22 cellular contexts compared by ENCODE assay signal in genomic region chr6:133697666-133698065, GRCh38.
A peak's percentile ranks its signal among the peaks of the same experiment; 100 is the strongest.
DNase-seq lines count a peak whose midpoint lies in the region; ATAC-seq and TF ChIP-seq lines count a peak whose summit lies in the region.
"Had no signal": no experiment of that assay in that cellular context is flagged by ENCODE, and none has a peak within 500 bp of the region (broad histone marks: within the 10 kb centered on the region; RNA-seq: fewer than 3 reads in every experiment).

No MANE protein-coding gene starts in this region.

- no peak for ATAC-seq in GM21528 (IDR thresholded peaks at IDR 0.05; ENCODE audit: low FRiP score, unreplicated experiment)
- ATAC-seq: A549; activated naive CD8-positive, alpha-beta T cell treated with anti-CD3 and anti-CD28 coated beads, Interleukin-2, amount 50 U/mL, for 24 hours; activated T-cell treated with anti-CD3 and anti-CD28 coated beads, Interleukin-2, amount 50 U/mL, for 4 hours; stimulated activated effector memory CD8-positive, alpha-beta T cell treated with anti-CD3 and anti-CD28 coated beads, Interleukin-12 subunit alpha, Interleukin-12 subunit beta, amount 100 ng/mL, for 72 hours had no signal

- WGBS in H9 (ENCODE audit: extremely low coverage, insufficient read length, low lambda C conversion rate), result no CpG with 5 or more reads among the region's 1 CpG

- no peaks in the 10 kb centered on the region for H3K27me3 ChIP-seq in left ventricle myocardium inferior (ENCODE audit: low read depth)
- no peaks in the 10 kb centered on the region for H3K27me3 ChIP-seq in H9 (ENCODE audit: insufficient read depth, low read length)

- H4K20me1 ChIP-seq in H9 (ENCODE audit: control insufficient read depth, insufficient read depth, insufficient read length), result no peaks in the 10 kb centered on the region

- no peak overlapping the region for H3T11ph ChIP-seq in H9 (ENCODE audit: low read length)

- no peak overlapping the region for H2AK5ac ChIP-seq in H9 (ENCODE audit: insufficient read length, low read length)

- no peaks in the 10 kb centered on the region for H3K36me3 ChIP-seq in left ventricle myocardium inferior

- H3K4me3 ChIP-seq in left ventricle myocardium inferior, result no peak overlapping the region
- H3K4me3 ChIP-seq: A549, coronary artery, smooth muscle cell had no signal

- no peak overlapping the region for H2BK120ac ChIP-seq in H9 (ENCODE audit: low read depth, low read length, poor library complexity, severe bottlenecking)

- H3K4me1 ChIP-seq in left ventricle myocardium inferior (no peaks in the 10 kb centered on the region), H9 (ENCODE audit: insufficient read depth, low read length) (no peaks in the 10 kb centered on the region)
- H3K4me1 ChIP-seq: parathyroid adenoma had no signal

- no peak overlapping the region for H4K91ac ChIP-seq in H9 (ENCODE audit: insufficient read length, low read depth, low read length)

- no peaks in the 10 kb centered on the region for H3K27me3 Mint-ChIP-seq in H9 (ENCODE audit: low read depth)
- H3K27me3 Mint-ChIP-seq: CD8-positive, alpha-beta memory T cell had no signal

- no peak overlapping the region for H3K27ac Mint-ChIP-seq in H9
- H3K27ac Mint-ChIP-seq: activated naive CD8-positive, alpha-beta T cell treated with anti-CD3 and anti-CD28 coated beads, Interleukin-2, amount 50 U/mL, for 24 hours; CD8-positive, alpha-beta memory T cell; stimulated activated effector memory CD8-positive, alpha-beta T cell treated with anti-CD3 and anti-CD28 coated beads, Interleukin-12 subunit alpha, Interleukin-12 subunit beta, amount 100 ng/mL, for 72 hours had no signal

- H3K79me2 ChIP-seq in H9 (ENCODE audit: insufficient read depth, low read length), result no peaks in the 10 kb centered on the region
- H3K79me2 ChIP-seq: parathyroid adenoma had no signal

- H3K27ac ChIP-seq in left ventricle myocardium inferior (replicated peaks), result peak overlapping the region; percentile 21
- no peak overlapping the region for H3K27ac ChIP-seq in H9 (ENCODE audit: insufficient read length, low read depth, low read length)
- H3K27ac ChIP-seq: coronary artery, parathyroid adenoma had no signal

- peaks cover 4 to 6% of the 10 kb centered on the region in 2 experiments; a peak in 4 of 5 replicates for H3K9me3 Mint-ChIP-seq in H9
- H3K9me3 Mint-ChIP-seq: activated T-cell treated with anti-CD3 and anti-CD28 coated beads, Interleukin-2, amount 50 U/mL, for 4 hours had no signal

- H4K8ac ChIP-seq in H9 (replicated peaks; ENCODE audit: insufficient read length, low read depth, low read length), result no peak overlapping the region

- H3K23ac ChIP-seq in H9 (ENCODE audit: insufficient read length, low read depth, low read length), result no peak overlapping the region

- H2BK12ac ChIP-seq in H9 (ENCODE audit: insufficient read length, low read depth, low read length), result no peak overlapping the region

- peaks cover 8% of the 10 kb centered on the region for H3K9me3 ChIP-seq in left ventricle myocardium inferior (replicated peaks)
- no peaks in the 10 kb centered on the region for H3K9me3 ChIP-seq in H9 (ENCODE audit: control insufficient read depth, low read depth, low read length)

- no peak overlapping the region for H3K9ac ChIP-seq in H9 (ENCODE audit: extremely low read depth, insufficient read length, low read length)
- H3K9ac ChIP-seq: parathyroid adenoma had no signal

- H3K4me3 Mint-ChIP-seq in H9, result no peak overlapping the region
- H3K4me3 Mint-ChIP-seq: activated naive CD8-positive, alpha-beta T cell treated with anti-CD3 and anti-CD28 coated beads, Interleukin-2, amount 50 U/mL, for 24 hours; activated T-cell treated with anti-CD3 and anti-CD28 coated beads, Interleukin-2, amount 50 U/mL, for 4 hours; CD8-positive, alpha-beta memory T cell; stimulated activated effector memory CD8-positive, alpha-beta T cell treated with anti-CD3 and anti-CD28 coated beads, Interleukin-12 subunit alpha, Interleukin-12 subunit beta, amount 100 ng/mL, for 72 hours had no signal

- peaks cover 6 to 8% of the 10 kb centered on the region in 2 experiments for H3K4me1 Mint-ChIP-seq in H9
- H3K4me1 Mint-ChIP-seq: activated naive CD8-positive, alpha-beta T cell treated with anti-CD3 and anti-CD28 coated beads, Interleukin-2, amount 50 U/mL, for 24 hours had no signal

- H3K14ac ChIP-seq in H9 (ENCODE audit: insufficient read depth, low read length), result no peak overlapping the region

- no peak overlapping the region for H2BK5ac ChIP-seq in H9 (ENCODE audit: insufficient read length, low read length)

- no peak overlapping the region for H3K4me2 ChIP-seq in H9 (ENCODE audit: insufficient read depth, insufficient read length, low read length)
- H3K4me2 ChIP-seq: A549, smooth muscle cell had no signal

- no peak overlapping the region for H3K18ac ChIP-seq in H9 (ENCODE audit: insufficient read length, low read depth, low read length)

- no peaks in the 10 kb centered on the region for H3K79me1 ChIP-seq in H9 (ENCODE audit: insufficient read depth, low read depth, low read length, poor library complexity, severe bottlenecking)

- no peak overlapping the region for H2AFZ ChIP-seq in H9 (ENCODE audit: low read length)
- H2AFZ ChIP-seq: parathyroid adenoma had no signal

- DNase-seq in left ventricle myocardium inferior (no peak), cardiac septum (ENCODE audit: low spot score) (no peak), NCI-H69 (lab: John Stamatoyannopoulos, UW) (peak; percentile 74), fibroblast of gingiva (ENCODE audit: low read depth) (peak; percentile 84), superior temporal gyrus (ENCODE audit: extremely low spot score) (peak; percentile 15), H9 (no peak)
- no peak for DNase-seq in activated T-cell treated with anti-CD3 and anti-CD28 coated beads, Interleukin-2, amount 50 U/mL, for 1 hour
- DNase-seq: activated naive CD8-positive, alpha-beta T cell treated with anti-CD3 and anti-CD28 coated beads, Interleukin-2, amount 50 U/mL, for 24 hours; activated T-cell treated with anti-CD3 and anti-CD28 coated beads, Interleukin-2, amount 50 U/mL, for 4 hours; CD8-positive, alpha-beta memory T cell; EL; erythroblast; H7; hypothalamus; NCI-H1436; NCI-H526 had no signal

- H2BK15ac ChIP-seq in H9 (ENCODE audit: low read depth, low read length), result no peak overlapping the region

- H2BK20ac ChIP-seq in H9 (ENCODE audit: low read depth, low read length, poor library complexity, severe bottlenecking), result no peak overlapping the region

- peaks cover 0 to 6% (median 4%) of the 10 kb centered on the region in 3 experiments; a peak in 4 of 7 replicates for H3K36me3 Mint-ChIP-seq in H9 (ENCODE audit: insufficient read depth in 1 of 3, low read depth in 3 of 3)
- H3K36me3 Mint-ChIP-seq: stimulated activated effector memory CD8-positive, alpha-beta T cell treated with anti-CD3 and anti-CD28 coated beads, Interleukin-12 subunit alpha, Interleukin-12 subunit beta, amount 100 ng/mL, for 72 hours had no signal

- no peak overlapping the region for H3K4ac ChIP-seq in H9 (ENCODE audit: low read depth, low read length)

- H3K23me2 ChIP-seq in H9 (ENCODE audit: insufficient read length, low read depth, low read length, poor library complexity, severe bottlenecking), result no peaks in the 10 kb centered on the region

- H4K5ac ChIP-seq in H9 (ENCODE audit: insufficient read length, low read depth, low read length), result no peak overlapping the region

- no peak overlapping the region for H3K56ac ChIP-seq in H9 (ENCODE audit: insufficient read length, low read depth, low read length)

- TF ChIP-seq CTCF in left ventricle myocardium inferior (IDR thresholded peaks at IDR 0.05; ENCODE audit: borderline replicate concordance), result no peak
- TF ChIP-seq CTCF in H9 (conservative IDR thresholded peaks at IDR 0.05), result no peak

- intact Hi-C loops in left ventricle myocardium inferior (cut with micrococcal nuclease) (no loop called here), cardiac septum (cut with DNase I) (no loop called here)

Comparison
In these comparisons a context has a peak if more than half of its experiments do, and no peak if none do; other contexts are left out.
1. DNase-seq: peak in NCI-H69 (single experiment), fibroblast of gingiva (single experiment) and superior temporal gyrus (single experiment); none in left ventricle myocardium inferior (single experiment), cardiac septum (single experiment), H9 (single experiment) and activated T-cell treated with anti-CD3 and anti-CD28 coated beads, Interleukin-2, amount 50 U/mL, for 1 hour (single experiment).